ENCODE assay signal across 2 cellular contexts in the genomic region with DNA sequence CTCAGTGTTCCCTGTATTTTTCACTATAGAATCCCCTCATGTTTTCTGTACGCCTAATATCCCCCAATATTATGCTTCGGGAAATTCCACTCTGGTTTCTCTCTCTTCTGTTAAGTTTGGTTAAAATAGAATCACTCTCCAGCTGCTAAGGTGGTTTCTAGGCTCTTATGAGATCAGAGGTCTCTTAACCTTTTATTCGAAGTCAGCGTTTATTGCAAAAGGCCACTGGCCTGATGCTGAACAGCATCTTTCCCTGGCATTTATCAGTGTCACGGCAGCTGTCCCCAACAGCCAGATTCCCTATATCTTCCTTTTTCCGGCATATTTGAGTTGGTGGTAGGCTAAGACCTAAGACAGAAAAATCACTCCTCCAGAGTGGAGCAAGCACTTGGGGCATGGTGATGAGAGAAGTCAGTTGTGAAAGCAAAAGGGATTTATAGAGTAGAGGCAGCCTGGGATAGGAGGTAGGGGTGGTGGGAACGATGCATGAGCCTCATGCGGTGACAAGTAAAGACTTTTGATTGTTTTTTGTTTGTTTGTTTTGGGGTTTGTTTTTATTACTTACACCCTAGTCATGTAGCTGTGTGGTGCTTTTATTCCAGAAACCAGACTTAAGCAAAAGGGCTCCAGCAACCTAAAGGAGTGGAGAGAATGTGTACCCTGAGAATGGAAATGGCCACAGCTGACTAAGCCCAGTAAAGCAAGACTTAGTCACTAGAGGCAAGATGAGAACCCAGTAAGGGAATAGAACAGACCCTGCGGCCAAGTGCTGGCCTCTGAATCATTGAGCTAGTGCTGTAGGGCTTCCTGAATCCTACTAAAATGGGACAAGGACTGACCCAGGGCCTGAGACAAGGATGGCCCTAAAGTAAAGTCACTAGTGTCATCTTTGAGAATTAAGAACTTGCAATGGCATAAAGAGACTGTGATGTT.
TF ChIP-seq lines count a peak whose summit lies in the region.

No MANE protein-coding gene starts in this region.

TF ChIP-seq in HepG2, 621 proteins besides CTCF, POLR2A, EP300 and RAD21 (continued from another document):
- no peak for TF ChIP-seq ATF4 (CRISPR knock-in tag; IDR thresholded peaks at IDR 0.05)
- TF ChIP-seq MAFF (IDR thresholded peaks at IDR 0.05; ENCODE audit: low read depth, low read length): peak; percentile 63
- no peak for TF ChIP-seq PAX8 (CRISPR knock-in tag; IDR thresholded peaks at IDR 0.05; ENCODE audit: borderline replicate concordance)

TF ChIP-seq in SK-N-SH treated with all-trans-retinoic acid at 6 μM for 48 hours, 23 proteins besides CTCF, POLR2A, EP300 and RAD21 (continued from another document):
- TF ChIP-seq, protein P1, sequence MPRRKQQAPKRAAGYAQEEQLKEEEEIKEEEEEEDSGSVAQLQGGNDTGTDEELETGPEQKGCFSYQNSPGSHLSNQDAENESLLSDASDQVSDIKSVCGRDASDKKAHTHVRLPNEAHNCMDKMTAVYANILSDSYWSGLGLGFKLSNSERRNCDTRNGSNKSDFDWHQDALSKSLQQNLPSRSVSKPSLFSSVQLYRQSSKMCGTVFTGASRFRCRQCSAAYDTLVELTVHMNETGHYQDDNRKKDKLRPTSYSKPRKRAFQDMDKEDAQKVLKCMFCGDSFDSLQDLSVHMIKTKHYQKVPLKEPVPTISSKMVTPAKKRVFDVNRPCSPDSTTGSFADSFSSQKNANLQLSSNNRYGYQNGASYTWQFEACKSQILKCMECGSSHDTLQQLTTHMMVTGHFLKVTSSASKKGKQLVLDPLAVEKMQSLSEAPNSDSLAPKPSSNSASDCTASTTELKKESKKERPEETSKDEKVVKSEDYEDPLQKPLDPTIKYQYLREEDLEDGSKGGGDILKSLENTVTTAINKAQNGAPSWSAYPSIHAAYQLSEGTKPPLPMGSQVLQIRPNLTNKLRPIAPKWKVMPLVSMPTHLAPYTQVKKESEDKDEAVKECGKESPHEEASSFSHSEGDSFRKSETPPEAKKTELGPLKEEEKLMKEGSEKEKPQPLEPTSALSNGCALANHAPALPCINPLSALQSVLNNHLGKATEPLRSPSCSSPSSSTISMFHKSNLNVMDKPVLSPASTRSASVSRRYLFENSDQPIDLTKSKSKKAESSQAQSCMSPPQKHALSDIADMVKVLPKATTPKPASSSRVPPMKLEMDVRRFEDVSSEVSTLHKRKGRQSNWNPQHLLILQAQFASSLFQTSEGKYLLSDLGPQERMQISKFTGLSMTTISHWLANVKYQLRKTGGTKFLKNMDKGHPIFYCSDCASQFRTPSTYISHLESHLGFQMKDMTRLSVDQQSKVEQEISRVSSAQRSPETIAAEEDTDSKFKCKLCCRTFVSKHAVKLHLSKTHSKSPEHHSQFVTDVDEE (CRISPR knock-in tag; IDR thresholded peaks at IDR 0.05): no peak
- TF ChIP-seq TOX (CRISPR knock-in tag; IDR thresholded peaks at IDR 0.05; ENCODE audit: borderline replicate concordance) (no peak), SNAI2 (CRISPR knock-in tag; IDR thresholded peaks at IDR 0.05) (no peak), CSRNP3 (CRISPR knock-in tag; IDR thresholded peaks at IDR 0.05) (no peak), ARNTL (CRISPR knock-in tag; IDR thresholded peaks at IDR 0.05; ENCODE audit: borderline replicate concordance, low read depth) (no peak), ISL1 (CRISPR knock-in tag; IDR thresholded peaks at IDR 0.05) (no peak), ZNF565 (CRISPR knock-in tag; conservative IDR thresholded peaks at IDR 0.05; ENCODE audit: low read depth) (no peak), PPARA (CRISPR knock-in tag; IDR thresholded peaks at IDR 0.05; ENCODE audit: borderline replicate concordance) (no peak), ZFP30 (CRISPR knock-in tag; IDR thresholded peaks at IDR 0.05) (no peak), RARB (CRISPR knock-in tag; IDR thresholded peaks at IDR 0.05) (no peak), OSR1 (CRISPR knock-in tag; IDR thresholded peaks at IDR 0.05) (no peak), ZC3H10 (CRISPR knock-in tag; IDR thresholded peaks at IDR 0.05) (no peak)
